9 cellular contexts compared by ENCODE assay signal in genomic region chr20:44692932-44693476, GRCh38. TPM values are rescaled to one million over a fixed set of nuclear protein-coding genes. Genes with fewer than 3 reads are reported as not detected.
A peak's percentile ranks its signal among the peaks of the same experiment; 100 is the strongest.
DNase-seq lines count a peak whose midpoint lies in the region; ATAC-seq and TF ChIP-seq lines count a peak whose summit lies in the region.
"Had no signal": no experiment of that assay in that cellular context is flagged by ENCODE, and none has a peak within 500 bp of the region (broad histone marks: within the 10 kb centered on the region; RNA-seq: fewer than 3 reads in every experiment).

No MANE protein-coding gene starts in this region.

- H3K27ac ChIP-seq in RWPE2 (ENCODE audit: poor library complexity, severe bottlenecking): peak overlapping the region; percentile 77

- H3K36me3 ChIP-seq in BJ (ENCODE audit: control insufficient read depth, insufficient read depth, low read length) (no peaks in the 10 kb centered on the region), RWPE2 (ENCODE audit: low read depth) (no peaks in the 10 kb centered on the region)

- peak; percentile 89 for DNase-seq in BJ (ENCODE audit: low read depth)
- DNase-seq in RWPE2 (ENCODE audit: low spot score): peak; percentile 99
- peak; percentile 98 for DNase-seq in fibroblast of mammary gland (ENCODE audit: low read depth)
- peak; percentile 77 for DNase-seq in non-pigmented ciliary epithelial cell (ENCODE audit: low read depth)
- no peak for DNase-seq in NCI-H187 treated with DMSO at 0.1 percent for 48 hours (lab: John Stamatoyannopoulos, UW)
- DNase-seq in NCI-H345 treated with DMSO at 0.1 percent for 48 hours (lab: John Stamatoyannopoulos, UW; ENCODE audit: unreplicated experiment): no peak

- TF ChIP-seq CTCF in BJ (IDR thresholded peaks at IDR 0.05; ENCODE audit: insufficient read depth, low read depth, low read length): no peak
- TF ChIP-seq CTCF in RWPE2 (IDR thresholded peaks at IDR 0.05; ENCODE audit: poor library complexity, severe bottlenecking): peak; percentile 19
- no peak for TF ChIP-seq CTCF in fibroblast of mammary gland (conservative IDR thresholded peaks at IDR 0.05; ENCODE audit: control insufficient read depth, insufficient read depth, low read depth, low read length)

- ATAC-seq in RWPE2 (ENCODE audit: low read depth) (peak; percentile 94), GM18520 (IDR thresholded peaks at IDR 0.05; ENCODE audit: unreplicated experiment) (no peak), HG03097 (IDR thresholded peaks at IDR 0.05; ENCODE audit: low FRiP score, unreplicated experiment) (no peak)
- ATAC-seq: GM23338 had no signal

- POLR2A ChIA-PET in BJ (lab: Charles Lee): no interaction called here

- H3K4me1 ChIP-seq in RWPE2 (ENCODE audit: insufficient read depth, poor library complexity, severe bottlenecking): peaks cover 22% of the 10 kb centered on the region

- no peak overlapping the region for H3K4me3 ChIP-seq in BJ (ENCODE audit: low read depth, low read length)
- no peak overlapping the region for H3K4me3 ChIP-seq in RWPE2 (ENCODE audit: severe bottlenecking)
- no peak overlapping the region for H3K4me3 ChIP-seq in fibroblast of mammary gland (ENCODE audit: control insufficient read depth, low read depth, low read length)
- H3K4me3 ChIP-seq: GM23338 had no signal

- peaks cover 4% of the 10 kb centered on the region for H3K9me3 ChIP-seq in RWPE2 (ENCODE audit: severe bottlenecking)

- H3K27me3 ChIP-seq in BJ (ENCODE audit: control insufficient read depth, insufficient read depth, low read length) (no peaks in the 10 kb centered on the region), RWPE2 (ENCODE audit: insufficient read depth, poor library complexity, severe bottlenecking) (no peaks in the 10 kb centered on the region)

- CTCF ChIA-PET in BJ (lab: Yijun Ruan, JAX): interaction anchor here (0.7 to 9.6 kb wide), 3 partner anchors 10 to 174 kb away, joined by 3 to 104 read pairs (median 11); no protein-coding TSS in a partner anchor

RNA-seq across cellular contexts. Expression of gene CCN5, which starts 22.2 kb away (rescaled TPM):
- 0.91 and 2.0 TPM in 2 replicates for polyA plus RNA-seq in BJ (2011; rRNA removed)
- 0.14 and 0.21 TPM in 2 replicates for polyA minus RNA-seq in BJ (2011; rRNA and poly(A)+ RNA removed)
- polyA plus RNA-seq: GM23338 had no signal

RNA-seq across cellular contexts. Expression of gene ADA, which starts 41.5 kb away (rescaled TPM):
- polyA plus RNA-seq in BJ (2011; rRNA removed): 18.7 and 24.7 TPM in 2 replicates
- polyA minus RNA-seq in BJ (2011; rRNA and poly(A)+ RNA removed): 8.7 and 15.8 TPM in 2 replicates

RNA-seq across cellular contexts. Expression of gene KCNK15, which starts 52.7 kb away (rescaled TPM):
- polyA plus RNA-seq in BJ (2011; rRNA removed): 0.58 and 0.82 TPM in 2 replicates
- 0.38 and 0.41 TPM in 2 replicates for polyA minus RNA-seq in BJ (2011; rRNA and poly(A)+ RNA removed)

Comparison
In these comparisons a context has a peak if more than half of its experiments do, and no peak if none do; other contexts are left out.
1. DNase-seq: peak in BJ (single experiment), RWPE2 (single experiment), fibroblast of mammary gland (single experiment) and non-pigmented ciliary epithelial cell (single experiment); none in NCI-H187 treated with DMSO at 0.1 percent for 48 hours (single experiment) and NCI-H345 treated with DMSO at 0.1 percent for 48 hours (single experiment).